17 cellular contexts compared by ENCODE assay signal in the genomic region with DNA sequence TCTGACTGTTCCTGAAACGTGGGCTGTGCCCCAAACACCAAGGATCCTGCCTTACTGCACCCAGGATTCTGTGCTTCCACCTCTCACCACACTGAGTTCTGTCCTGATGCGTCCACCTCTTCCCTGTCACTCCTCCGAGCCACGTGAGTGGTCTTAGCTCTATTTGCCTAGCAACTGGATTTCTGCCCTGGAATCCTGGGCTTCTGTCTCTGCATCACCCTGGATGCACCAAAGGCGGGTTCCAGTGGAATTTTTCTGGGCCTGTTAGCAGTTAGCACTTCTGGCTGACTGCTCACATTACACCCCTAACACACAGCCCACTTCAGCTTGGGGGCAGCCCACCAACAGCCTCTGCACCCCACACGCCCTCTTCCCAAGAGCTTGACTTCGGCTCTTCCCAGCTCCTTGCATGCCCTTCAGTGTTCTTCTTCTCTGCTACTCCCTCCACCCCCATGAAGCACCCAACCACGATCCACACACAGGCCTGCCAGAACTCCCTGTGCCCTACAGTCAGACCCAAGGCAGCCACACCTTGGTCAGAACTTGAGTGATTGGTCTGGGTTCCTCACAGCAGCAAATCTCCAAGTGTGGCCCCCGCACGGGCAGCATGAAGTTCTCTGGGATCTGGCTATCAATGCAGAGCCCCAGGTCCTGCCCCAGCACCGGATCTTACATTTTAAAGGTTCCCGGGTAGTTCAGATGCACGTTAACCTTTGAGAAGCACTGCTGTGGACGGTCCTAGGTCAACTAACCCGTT.
DNase-seq lines count a peak whose midpoint lies in the region; ATAC-seq, FAIRE-seq and TF ChIP-seq lines count a peak whose summit lies in the region.
"Had no signal": no experiment of that assay in that cellular context is flagged by ENCODE, and none has a peak within 500 bp of the region (broad histone marks: within the 10 kb centered on the region; RNA-seq: fewer than 3 reads in every experiment).

No MANE protein-coding gene starts in this region.

- no peak overlapping the region for H3K27ac ChIP-seq in kidney (ENCODE audit: low read depth in 2 of 2, low read length in 2 of 2)
- peak overlapping the region; percentile 20 for H3K27ac ChIP-seq in vagina
- H3K27ac ChIP-seq: GM23248, prostate gland had no signal

- H3K27me3 ChIP-seq in vagina, result no peaks in the 10 kb centered on the region

- ATAC-seq in sciatic nerve, result peak; percentile 26
- ATAC-seq: effector memory CD8-positive, alpha-beta T cell; Panc1 had no signal

- H3K36me3 ChIP-seq in kidney (ENCODE audit: control insufficient read depth in 1 of 2, insufficient read depth in 2 of 2, low read length in 2 of 2), result no peaks in the 10 kb centered on the region
- H3K36me3 ChIP-seq in vagina, result no peaks in the 10 kb centered on the region
- H3K36me3 ChIP-seq: prostate gland had no signal

- H3K4me1 ChIP-seq in kidney (ENCODE audit: control insufficient read depth in 1 of 2, insufficient read depth in 1 of 2, low read depth in 1 of 2, low read length in 2 of 2) (peaks cover 0 to 2% of the 10 kb centered on the region in 2 donors), vagina (peaks cover 27% of the 10 kb centered on the region)
- H3K4me1 ChIP-seq: prostate gland had no signal

- FAIRE-seq in kidney (lab: Jason Lieb, UNC) (no peak), GM12892 (lab: Jason Lieb, UNC) (no peak)
- FAIRE-seq: HTR-8/SVneo had no signal

- TF ChIP-seq POLR2A in vagina (IDR thresholded peaks at IDR 0.05) (no peak), GM12892 (IDR thresholded peaks at IDR 0.05; ENCODE audit: low read depth, low read length) (no peak)

- peak; percentile 10 for DNase-seq in cerebellar cortex (ENCODE audit: low spot score)
- peak; percentile 35 for DNase-seq in kidney
- DNase-seq in sciatic nerve (ENCODE audit: low spot score), result no peak
- no peak for DNase-seq in vagina (ENCODE audit: extremely low spot score in 2 of 2)
- DNase-seq in Kasumi-1 (lab: John Stamatoyannopoulos, UW), result no peak
- no peak for DNase-seq in GM12892 (ENCODE audit: insufficient read length)
- no peak for DNase-seq in NOMO-1 treated with dmso at 0.1 percent for 144 hours (lab: John Stamatoyannopoulos, UW; ENCODE audit: unreplicated experiment)
- DNase-seq: activated effector memory CD4-positive, alpha-beta T cell treated with anti-CD3 and anti-CD28 coated beads, Interleukin-2, amount 50 U/mL, for 16 hours; effector memory CD8-positive, alpha-beta T cell; foreskin fibroblast; NCI-H187 treated with DMSO at 0.1 percent for 48 hours; NCI-H526; SW 1271 had no signal

- H3K4me3 ChIP-seq in kidney (ENCODE audit: low read length in 2 of 2) (no peak overlapping the region), vagina (peak overlapping the region in 1 of 2 donors; percentile 20)
- H3K4me3 ChIP-seq: GM23248, prostate gland had no signal

- TF ChIP-seq CTCF in kidney (IDR thresholded peaks at IDR 0.05; ENCODE audit: borderline replicate concordance, extremely low read depth, insufficient read depth) (no peak), vagina (IDR thresholded peaks at IDR 0.05) (no peak)

- intact Hi-C loops in kidney (cut with DNase I), result no loop called here
- intact Hi-C loops in sciatic nerve (cut with DNase I), result loop anchor here (10.0 kb wide), 1 partner anchor 90 kb away; no protein-coding TSS in a partner anchor
- intact Hi-C loops in vagina (cut with DNase I), result no loop called here

- H3K9ac ChIP-seq in kidney (ENCODE audit: low read length in 2 of 2), result no peak overlapping the region
- H3K9ac ChIP-seq: GM23248 had no signal

- no peaks in the 10 kb centered on the region for H3K9me3 ChIP-seq in kidney (ENCODE audit: control insufficient read depth in 1 of 2, low read length in 2 of 2)
- no peaks in the 10 kb centered on the region for H3K9me3 ChIP-seq in vagina
- H3K9me3 ChIP-seq: prostate gland had no signal

Comparison
In these comparisons a context has a peak if more than half of its experiments do, and no peak if none do; other contexts are left out.
1. DNase-seq: peak in cerebellar cortex (single experiment) and kidney (single experiment); none in sciatic nerve (single experiment), vagina (0 of 2), Kasumi-1 (0 of 2), GM12892 (single experiment) and NOMO-1 treated with dmso at 0.1 percent for 144 hours (single experiment).